Comparison of ENCODE assay signal across 37 cellular contexts in genomic region chr1:71980543-71980942, GRCh38.
"Had no signal": no experiment of that assay in that cellular context is flagged by ENCODE, and none has a peak within 500 bp of the region (broad histone marks: within the 10 kb centered on the region; RNA-seq: fewer than 3 reads in every experiment).

No MANE protein-coding gene starts in this region.

- ATAC-seq: activated CD8-positive, alpha-beta T cell treated with anti-CD3 and anti-CD28 coated beads for 36 hours; activated naive CD4-positive, alpha-beta T cell treated with anti-CD3 and anti-CD28 coated beads, Interleukin-2, amount 50 U/mL, for 72 hours; activated T-cell treated with anti-CD3 and anti-CD28 coated beads, Interleukin-2, amount 50 U/mL, for 4 hours; activated T-cell treated with anti-CD3 and anti-CD28 coated beads, Interleukin-2, amount 50 U/mL, for 72 hours; activated T-helper 17 cell treated with anti-CD3 and anti-CD28 coated beads, Interleukin-2, amount 50 U/mL, for 72 hours had no signal

- H3K4me3 ChIP-seq: adrenal gland, ascending aorta, cardiac muscle cell had no signal

- H3K4me1 Mint-ChIP-seq: activated B cell treated with CpG ODN at 0.5 μM for 24 hours; activated naive CD8-positive, alpha-beta T cell treated with anti-CD3 and anti-CD28 coated beads for 36 hours; activated T-helper 17 cell treated with anti-CD3 and anti-CD28 coated beads, Interleukin-2, amount 50 U/mL, for 72 hours; brain; central memory CD8-positive, alpha-beta T cell had no signal

- H3K9me3 ChIP-seq: adrenal gland, ascending aorta had no signal

- H3K4me1 ChIP-seq: adrenal gland, ascending aorta had no signal

- H3K36me3 Mint-ChIP-seq: activated CD4-positive, alpha-beta memory T cell treated with anti-CD3 and anti-CD28 coated beads for 36 hours; activated naive CD4-positive, alpha-beta T cell treated with anti-CD3 and anti-CD28 coated beads, Interleukin-2, amount 50 U/mL, for 72 hours; activated naive CD8-positive, alpha-beta T cell treated with anti-CD3 and anti-CD28 coated beads for 36 hours; brain had no signal

- H3K27ac ChIP-seq: adrenal gland, ascending aorta, cardiac muscle cell, VCaP had no signal

- DNase-seq: activated B cell treated with CpG ODN at 0.5 μM for 24 hours; activated CD4-positive, alpha-beta memory T cell treated with anti-CD3 and anti-CD28 coated beads for 36 hours; activated CD4-positive, alpha-beta T cell treated with anti-CD3 and anti-CD28 coated beads for 4 hours; activated CD4-positive, alpha-beta T cell treated with anti-CD3 and anti-CD28 coated beads, Interleukin-2, amount 10 ng/mL, durations not matched to agents 24 days and 14 days; activated CD4-positive, alpha-beta T cell treated with anti-CD3 and anti-CD28 coated beads, Interleukin-2, amount 50 U/mL, for 1 hour; activated CD4-positive, alpha-beta T cell treated with anti-CD3 and anti-CD28 coated beads, Interleukin-2, amount 50 U/mL, for 4 hours; activated CD4-positive, CD25-positive, alpha-beta regulatory T cell treated with anti-CD3 and anti-CD28 coated beads, Interleukin-2, amount 50 U/mL, for 72 hours; activated CD8-positive, alpha-beta memory T cell treated with anti-CD3 and anti-CD28 coated beads, Interleukin-2, amount 50 U/mL, for 4 hours; activated CD8-positive, alpha-beta T cell treated with anti-CD3 and anti-CD28 coated beads for 36 hours; activated effector memory CD4-positive, alpha-beta T cell treated with anti-CD3 and anti-CD28 coated beads, Interleukin-2, amount 50 U/mL, for 16 hours; activated gamma-delta T cell treated with Interleukin-2 at 50 U/mL for 16 hours; activated naive CD4-positive, alpha-beta T cell; activated naive CD4-positive, alpha-beta T cell treated with anti-CD3 and anti-CD28 coated beads for 36 hours; activated naive CD4-positive, alpha-beta T cell treated with anti-CD3 and anti-CD28 coated beads, Interleukin-2, amount 50 U/mL, for 16 hours; activated naive CD8-positive, alpha-beta T cell treated with anti-CD3 and anti-CD28 coated beads for 36 hours; activated T-cell treated with anti-CD3 and anti-CD28 coated beads for 4 hours; activated T-cell treated with anti-CD3 and anti-CD28 coated beads, Interleukin-2, amount 50 U/mL, for 1 hour; activated T-cell treated with anti-CD3 and anti-CD28 coated beads, Interleukin-2, amount 50 U/mL, for 4 hours; activated T-cell treated with anti-CD3 and anti-CD28 coated beads, Interleukin-2, amount 50 U/mL, for 72 hours; adrenal gland; amygdala; anterior cingulate cortex; caudate nucleus; cerebellar nuclear complex; T-helper 9 cell had no signal

- H3K4me3 Mint-ChIP-seq: activated B cell treated with CpG ODN at 0.5 μM for 24 hours; activated CD4-positive, alpha-beta memory T cell treated with anti-CD3 and anti-CD28 coated beads for 36 hours; activated CD4-positive, alpha-beta T cell treated with anti-CD3 and anti-CD28 coated beads, Interleukin-2, amount 10 ng/mL, durations not matched to agents 24 days and 14 days; activated CD8-positive, alpha-beta T cell treated with anti-CD3 and anti-CD28 coated beads for 36 hours; activated naive CD4-positive, alpha-beta T cell treated with anti-CD3 and anti-CD28 coated beads for 36 hours; activated naive CD8-positive, alpha-beta T cell treated with anti-CD3 and anti-CD28 coated beads for 36 hours; activated T-cell treated with anti-CD3 and anti-CD28 coated beads, Interleukin-2, amount 50 U/mL, for 4 hours; activated T-cell treated with anti-CD3 and anti-CD28 coated beads, Interleukin-2, amount 50 U/mL, for 72 hours; activated T-helper 1 cell treated with anti-CD3 and anti-CD28 coated beads, Interleukin-12 subunit alpha, Interleukin-12 subunit beta, Interleukin-2, Interleukin-4 antibody, amounts not matched to agents 30 ng/mL and 10 ng/mL and 1 ng/mL, durations not matched to agents 14 hours and 24 hours and 36 hours; activated T-helper 17 cell treated with anti-CD3 and anti-CD28 coated beads, Interleukin-2, amount 50 U/mL, for 72 hours; brain; central memory CD8-positive, alpha-beta T cell; T-helper 1 cell treated with Interleukin-12 subunit alpha and Interleukin-12 subunit beta and Interleukin-4 antibody, amounts not matched to agents 30 μg/mL and 1 μg/mL, for 36 hours; T-helper 2 cell treated with Interferon-gamma antibody and Interleukin-4, amounts not matched to agents 5 μg/mL and 100 μg/mL, for 36 hours had no signal

- H3K9me3 Mint-ChIP-seq: activated B cell treated with CpG ODN at 0.5 μM for 24 hours; activated CD4-positive, alpha-beta T cell treated with anti-CD3 and anti-CD28 coated beads, Interleukin-2, amount 10 ng/mL, durations not matched to agents 24 days and 14 days; activated CD8-positive, alpha-beta T cell treated with anti-CD3 and anti-CD28 coated beads for 36 hours; activated naive CD4-positive, alpha-beta T cell treated with anti-CD3 and anti-CD28 coated beads for 36 hours; activated naive CD8-positive, alpha-beta T cell treated with anti-CD3 and anti-CD28 coated beads for 36 hours; activated T-helper 1 cell treated with anti-CD3 and anti-CD28 coated beads, Interleukin-12 subunit alpha, Interleukin-12 subunit beta, Interleukin-2, Interleukin-4 antibody, amounts not matched to agents 30 ng/mL and 10 ng/mL and 1 ng/mL, durations not matched to agents 14 hours and 24 hours and 36 hours; brain; T-helper 1 cell treated with Interleukin-12 subunit alpha and Interleukin-12 subunit beta and Interleukin-4 antibody, amounts not matched to agents 30 μg/mL and 1 μg/mL, for 36 hours; T-helper 2 cell treated with Interferon-gamma antibody and Interleukin-4, amounts not matched to agents 5 μg/mL and 100 μg/mL, for 36 hours had no signal

- H3K36me3 ChIP-seq: adrenal gland, ascending aorta, cardiac muscle cell had no signal

- H3K27me3 ChIP-seq: adrenal gland, ascending aorta, cardiac muscle cell had no signal

- FAIRE-seq: bronchial epithelial cell, TTC549 had no signal

- H3K27ac Mint-ChIP-seq: activated B cell treated with CpG ODN at 0.5 μM for 24 hours; activated CD4-positive, alpha-beta memory T cell treated with anti-CD3 and anti-CD28 coated beads for 36 hours; activated CD4-positive, alpha-beta T cell treated with anti-CD3 and anti-CD28 coated beads, Interleukin-2, amount 10 ng/mL, durations not matched to agents 24 days and 14 days; activated CD8-positive, alpha-beta T cell treated with anti-CD3 and anti-CD28 coated beads for 36 hours; activated naive CD4-positive, alpha-beta T cell treated with anti-CD3 and anti-CD28 coated beads for 36 hours; activated naive CD4-positive, alpha-beta T cell treated with anti-CD3 and anti-CD28 coated beads, Interleukin-2, amount 50 U/mL, for 72 hours; activated naive CD8-positive, alpha-beta T cell treated with anti-CD3 and anti-CD28 coated beads for 36 hours; activated T-cell treated with anti-CD3 and anti-CD28 coated beads, Interleukin-2, amount 50 U/mL, for 72 hours; activated T-helper 1 cell treated with anti-CD3 and anti-CD28 coated beads, Interleukin-12 subunit alpha, Interleukin-12 subunit beta, Interleukin-2, Interleukin-4 antibody, amounts not matched to agents 30 ng/mL and 10 ng/mL and 1 ng/mL, durations not matched to agents 14 hours and 24 hours and 36 hours; activated T-helper 17 cell treated with anti-CD3 and anti-CD28 coated beads, Interleukin-2, amount 50 U/mL, for 72 hours; brain; T-helper 1 cell treated with Interleukin-12 subunit alpha and Interleukin-12 subunit beta and Interleukin-4 antibody, amounts not matched to agents 30 μg/mL and 1 μg/mL, for 36 hours; T-helper 2 cell treated with Interferon-gamma antibody and Interleukin-4, amounts not matched to agents 5 μg/mL and 100 μg/mL, for 36 hours had no signal

- H3K27me3 Mint-ChIP-seq: activated B cell treated with CpG ODN at 0.5 μM for 24 hours; activated CD4-positive, alpha-beta memory T cell treated with anti-CD3 and anti-CD28 coated beads for 36 hours; activated CD4-positive, alpha-beta T cell treated with anti-CD3 and anti-CD28 coated beads, Interleukin-2, amount 10 ng/mL, durations not matched to agents 24 days and 14 days; activated CD8-positive, alpha-beta T cell treated with anti-CD3 and anti-CD28 coated beads for 36 hours; activated naive CD8-positive, alpha-beta T cell treated with anti-CD3 and anti-CD28 coated beads for 36 hours; activated T-helper 17 cell treated with anti-CD3 and anti-CD28 coated beads, Interleukin-2, amount 50 U/mL, for 72 hours; central memory CD8-positive, alpha-beta T cell had no signal
